In genomic region chr21:42405064-42406059, GRCh38 we compare ENCODE assay signal across 17 cellular contexts. TPM values are rescaled to one million over a fixed set of nuclear protein-coding genes. Genes with fewer than 3 reads are reported as not detected.
DNase-seq lines count a peak whose midpoint lies in the region; ATAC-seq and TF ChIP-seq lines count a peak whose summit lies in the region.
"Had no signal": no experiment of that assay in that cellular context is flagged by ENCODE, and none has a peak within 500 bp of the region (broad histone marks: within the 10 kb centered on the region; RNA-seq: fewer than 3 reads in every experiment).

No MANE protein-coding gene starts in this region.

- no peak for ATAC-seq in left lobe of liver
- ATAC-seq: gastroesophageal sphincter had no signal

- H3K4me1 Mint-ChIP-seq in T-helper 2 cell treated with Interferon-gamma antibody and Interleukin-4, amounts not matched to agents 5 μg/mL and 100 μg/mL, for 36 hours (ENCODE audit: low read depth), result peaks cover 45% of the 10 kb centered on the region
- peaks cover 76% of the 10 kb centered on the region for H3K4me1 Mint-ChIP-seq in activated T-cell treated with anti-CD3 and anti-CD28 coated beads, Interleukin-2, amount 50 U/mL, for 24 hours (ENCODE audit: low read depth)
- peaks cover 69% of the 10 kb centered on the region for H3K4me1 Mint-ChIP-seq in stimulated activated naive CD8-positive, alpha-beta T cell treated with anti-CD3 and anti-CD28 coated beads, Interleukin-15, Interleukin-2, amounts not matched to agents 100 ng/mL and 50 ng/mL, for 24 hours (ENCODE audit: low read depth)
- peaks cover 12 to 13% of the 10 kb centered on the region in 2 donors for H3K4me1 Mint-ChIP-seq in immature natural killer cell

- no peak for TF ChIP-seq CTCF in esophagus squamous epithelium (IDR thresholded peaks at IDR 0.05)

- intact Hi-C loops in esophagus squamous epithelium (cut with DNase I), result no loop called here

- no peak for TF ChIP-seq POLR2A in esophagus squamous epithelium (IDR thresholded peaks at IDR 0.05)

- peaks cover 7% of the 10 kb centered on the region for H3K9me3 Mint-ChIP-seq in T-helper 2 cell treated with Interferon-gamma antibody and Interleukin-4, amounts not matched to agents 5 μg/mL and 100 μg/mL, for 36 hours
- peaks cover 9% of the 10 kb centered on the region for H3K9me3 Mint-ChIP-seq in activated T-cell treated with anti-CD3 and anti-CD28 coated beads, Interleukin-2, amount 50 U/mL, for 24 hours
- peaks cover 8% of the 10 kb centered on the region for H3K9me3 Mint-ChIP-seq in stimulated activated naive CD8-positive, alpha-beta T cell treated with anti-CD3 and anti-CD28 coated beads, Interleukin-15, Interleukin-2, amounts not matched to agents 100 ng/mL and 50 ng/mL, for 24 hours
- H3K9me3 Mint-ChIP-seq in immature natural killer cell, result peaks cover 0 to 6% (median 0%) of the 10 kb centered on the region in 6 donors

- H3K27ac Mint-ChIP-seq in T-helper 2 cell treated with Interferon-gamma antibody and Interleukin-4, amounts not matched to agents 5 μg/mL and 100 μg/mL, for 36 hours, result peak overlapping the region; percentile 89
- H3K27ac Mint-ChIP-seq in activated T-cell treated with anti-CD3 and anti-CD28 coated beads, Interleukin-2, amount 50 U/mL, for 24 hours, result peak overlapping the region; percentile 98
- H3K27ac Mint-ChIP-seq in stimulated activated naive CD8-positive, alpha-beta T cell treated with anti-CD3 and anti-CD28 coated beads, Interleukin-15, Interleukin-2, amounts not matched to agents 100 ng/mL and 50 ng/mL, for 24 hours, result peak overlapping the region; percentile 96
- no peak overlapping the region for H3K27ac Mint-ChIP-seq in immature natural killer cell
- H3K27ac Mint-ChIP-seq: activated B cell treated with CpG ODN at 0.5 μM for 24 hours had no signal

- H3K36me3 ChIP-seq in esophagus squamous epithelium, result no peaks in the 10 kb centered on the region
- H3K36me3 ChIP-seq: gastroesophageal sphincter had no signal

- no peaks in the 10 kb centered on the region for H3K9me3 ChIP-seq in esophagus squamous epithelium

- H3K36me3 Mint-ChIP-seq in T-helper 2 cell treated with Interferon-gamma antibody and Interleukin-4, amounts not matched to agents 5 μg/mL and 100 μg/mL, for 36 hours (ENCODE audit: low read depth), result peaks cover 57% of the 10 kb centered on the region
- peaks cover 64% of the 10 kb centered on the region for H3K36me3 Mint-ChIP-seq in activated T-cell treated with anti-CD3 and anti-CD28 coated beads, Interleukin-2, amount 50 U/mL, for 24 hours (ENCODE audit: low read depth)
- peaks cover 57% of the 10 kb centered on the region for H3K36me3 Mint-ChIP-seq in stimulated activated naive CD8-positive, alpha-beta T cell treated with anti-CD3 and anti-CD28 coated beads, Interleukin-15, Interleukin-2, amounts not matched to agents 100 ng/mL and 50 ng/mL, for 24 hours (ENCODE audit: low read depth)
- peaks cover 0 to 8% (median 4%) of the 10 kb centered on the region in 3 donors for H3K36me3 Mint-ChIP-seq in immature natural killer cell

- H3K4me3 ChIP-seq in esophagus squamous epithelium, result peak overlapping the region in 3 of 4 donors; percentile 17 to 28 (median 18)
- H3K4me3 ChIP-seq: gastroesophageal sphincter had no signal

- peak overlapping the region in 3 of 4 donors; percentile 15 to 45 (median 34) for H3K27ac ChIP-seq in esophagus squamous epithelium
- H3K27ac ChIP-seq: 22Rv1, gastroesophageal sphincter, parathyroid adenoma had no signal

- no peaks in the 10 kb centered on the region for H3K4me1 ChIP-seq in esophagus squamous epithelium
- H3K4me1 ChIP-seq: gastroesophageal sphincter, parathyroid adenoma had no signal

- 76 to 85% methylated on average over 16 to 18 of the region's 26 CpGs for WGBS in esophagus squamous epithelium, 2 donors

- no peaks in the 10 kb centered on the region for H3K27me3 Mint-ChIP-seq in T-helper 2 cell treated with Interferon-gamma antibody and Interleukin-4, amounts not matched to agents 5 μg/mL and 100 μg/mL, for 36 hours (ENCODE audit: low read depth)
- H3K27me3 Mint-ChIP-seq in activated T-cell treated with anti-CD3 and anti-CD28 coated beads, Interleukin-2, amount 50 U/mL, for 24 hours, result no peaks in the 10 kb centered on the region
- no peaks in the 10 kb centered on the region for H3K27me3 Mint-ChIP-seq in stimulated activated naive CD8-positive, alpha-beta T cell treated with anti-CD3 and anti-CD28 coated beads, Interleukin-15, Interleukin-2, amounts not matched to agents 100 ng/mL and 50 ng/mL, for 24 hours
- peaks cover 0 to 15% (median 9%) of the 10 kb centered on the region in 3 donors for H3K27me3 Mint-ChIP-seq in immature natural killer cell (ENCODE audit: low read depth in 3 of 3)

- peaks cover 0 to 16% (median 0%) of the 10 kb centered on the region in 4 donors for H3K27me3 ChIP-seq in esophagus squamous epithelium

- DNase-seq in T-helper 2 cell treated with Interferon-gamma antibody and Interleukin-4, amounts not matched to agents 5 μg/mL and 100 μg/mL, for 36 hours (ENCODE audit: low spot score), result no peak
- DNase-seq in T-helper 2 cell (no peak), esophagus squamous epithelium (lab: John Stamatoyannopoulos, UW) (no peak), RKO (ENCODE audit: low spot score) (no peak), left lobe of liver (ENCODE audit: low spot score) (no peak), immature natural killer cell (no peak)
- DNase-seq in activated T-cell treated with anti-CD3 and anti-CD28 coated beads, Interleukin-2, amount 50 U/mL, for 24 hours, result peak; percentile 62
- DNase-seq: activated B cell treated with CpG ODN at 0.5 μM for 24 hours, caudate nucleus, NCI-H2081, RPMI8226 had no signal

- H3K4me3 Mint-ChIP-seq in T-helper 2 cell treated with Interferon-gamma antibody and Interleukin-4, amounts not matched to agents 5 μg/mL and 100 μg/mL, for 36 hours, result peak overlapping the region; percentile 97
- peak overlapping the region; percentile 95 for H3K4me3 Mint-ChIP-seq in activated T-cell treated with anti-CD3 and anti-CD28 coated beads, Interleukin-2, amount 50 U/mL, for 24 hours
- peak overlapping the region; percentile 97 for H3K4me3 Mint-ChIP-seq in stimulated activated naive CD8-positive, alpha-beta T cell treated with anti-CD3 and anti-CD28 coated beads, Interleukin-15, Interleukin-2, amounts not matched to agents 100 ng/mL and 50 ng/mL, for 24 hours
- H3K4me3 Mint-ChIP-seq in immature natural killer cell, result peak overlapping the region in 1 of 5 donors; percentile 41
- H3K4me3 Mint-ChIP-seq: activated B cell treated with CpG ODN at 0.5 μM for 24 hours had no signal

RNA-seq across cellular contexts. Expression of gene UBASH3A, which starts 1.7 kb away (rescaled TPM):
- total RNA-seq in esophagus squamous epithelium, result 1 to 10 TPM in 1 of 4 donors, under 1 TPM in 3; 0.57 to 1.9 (median 0.73) TPM
- total RNA-seq in left lobe of liver, result 0.20 TPM
- under 1 TPM in 2 of 3 donors, not detected in 1; 0.38 to 0.58 TPM for polyA plus RNA-seq in immature natural killer cell
- total RNA-seq: activated B cell treated with CpG ODN at 0.5 μM for 24 hours, HT1080, temporal lobe had no signal

RNA-seq across cellular contexts. Expression of gene TMPRSS3, which starts 9.5 kb away (rescaled TPM):
- under 1 TPM in 1 of 4 donors, not detected in 3; 0.09 TPM for total RNA-seq in esophagus squamous epithelium
- 1.0 TPM for total RNA-seq in left lobe of liver
- polyA plus RNA-seq in immature natural killer cell, result under 1 TPM in 1 of 3 donors, not detected in 2; 0.30 TPM
- total RNA-seq: activated B cell treated with CpG ODN at 0.5 μM for 24 hours, HT1080, temporal lobe had no signal

RNA-seq across cellular contexts. Expression of gene TFF1, which starts 39.0 kb away (rescaled TPM):
- not detected for total RNA-seq in esophagus squamous epithelium
- 0.83 TPM for total RNA-seq in left lobe of liver
- polyA plus RNA-seq in immature natural killer cell, result not detected
- total RNA-seq: activated B cell treated with CpG ODN at 0.5 μM for 24 hours, gastroesophageal sphincter, HT1080, temporal lobe had no signal

RNA-seq across cellular contexts. Expression of gene TFF2, which starts 54.6 kb away (rescaled TPM):
- 1 to 10 TPM in 1 of 4 donors, not detected in 3; 1.7 TPM for total RNA-seq in esophagus squamous epithelium
- 0.25 TPM for total RNA-seq in left lobe of liver
- not detected for polyA plus RNA-seq in immature natural killer cell
- total RNA-seq: activated B cell treated with CpG ODN at 0.5 μM for 24 hours, gastroesophageal sphincter, HT1080, temporal lobe had no signal

Comparison
In these comparisons a context has a peak if more than half of its experiments do, and no peak if none do; other contexts are left out.
1. H3K27ac Mint-ChIP-seq: peak in T-helper 2 cell treated with Interferon-gamma antibody and Interleukin-4, amounts not matched to agents 5 μg/mL and 100 μg/mL, for 36 hours (single experiment), activated T-cell treated with anti-CD3 and anti-CD28 coated beads, Interleukin-2, amount 50 U/mL, for 24 hours (single experiment) and stimulated activated naive CD8-positive, alpha-beta T cell treated with anti-CD3 and anti-CD28 coated beads, Interleukin-15, Interleukin-2, amounts not matched to agents 100 ng/mL and 50 ng/mL, for 24 hours (single experiment); none in immature natural killer cell (0 of 6).